Comparison of ENCODE assay signal across 12 cellular contexts in genomic region chr17:20532544-20533095, GRCh38. TPM values are rescaled to one million over a fixed set of nuclear protein-coding genes. Genes with fewer than 3 reads are reported as not detected.
DNase-seq lines count a peak whose midpoint lies in the region; ATAC-seq and TF ChIP-seq lines count a peak whose summit lies in the region.
"Not testable (repeated sequence)": the region's sequence is repeated elsewhere in the genome, so short reads cannot be mapped to it uniquely, and the experiment has no call there.
"Had no signal": no experiment of that assay in that cellular context is flagged by ENCODE, and none has a peak within 500 bp of the region (broad histone marks: within the 10 kb centered on the region; RNA-seq: fewer than 3 reads in every experiment).

No MANE protein-coding gene starts in this region.

- not testable (repeated sequence) for H3K9me2 ChIP-seq in OCI-LY1 (ENCODE audit: low read depth, low read length)

- intact Hi-C loops in left ventricle myocardium superior (cut with micrococcal nuclease), result not testable (repeated sequence)

- not testable (repeated sequence) for H3K4me2 ChIP-seq in BLaER1; H9 (ENCODE audit: insufficient read depth, insufficient read length, low read length)
- H3K4me2 ChIP-seq in OCI-LY1 (ENCODE audit: low read length), result peak overlapping the region; percentile 42

- ATAC-seq in activated T-cell treated with anti-CD3 and anti-CD28 coated beads, Interleukin-2, amount 50 U/mL, for 72 hours (replicated peaks in 1 of 2); stimulated activated memory B cell treated with anti-CD40 and anti-IgM and Interleukin-4, amounts not matched to agents 10 μg/mL and 1 μg/mL and 100 μg/mL, for 72 hours: not testable (repeated sequence)
- peak; percentile 87 for ATAC-seq in left ventricle myocardium superior
- peak in 1 of 2 donors; percentile 20 for ATAC-seq in naive thymus-derived CD8-positive, alpha-beta T cell

- H4K5ac ChIP-seq in H9 (ENCODE audit: insufficient read length, low read depth, low read length), result not testable (repeated sequence)

- not testable (repeated sequence) for H2BK15ac ChIP-seq in H9 (ENCODE audit: low read depth, low read length)

- not testable (repeated sequence) for H3K9me3 ChIP-seq in BLaER1; H9 (ENCODE audit: control insufficient read depth, low read depth, low read length); OCI-LY1 (ENCODE audit: low read length)

- peak overlapping the region; percentile 85 to 96 (median 94); a peak in 6 of 7 replicates for H3K27ac Mint-ChIP-seq in H9
- peak overlapping the region; percentile 70 for H3K27ac Mint-ChIP-seq in activated T-cell treated with anti-CD3 and anti-CD28 coated beads, Interleukin-2, amount 50 U/mL, for 72 hours
- peak overlapping the region in 2 of 10 donors; percentile 44 to 81 for H3K27ac Mint-ChIP-seq in naive thymus-derived CD8-positive, alpha-beta T cell
- not testable (repeated sequence) for H3K27ac Mint-ChIP-seq in stimulated activated memory B cell treated with anti-CD40 and anti-IgM and Interleukin-4, amounts not matched to agents 10 μg/mL and 1 μg/mL and 100 μg/mL, for 72 hours

- not testable (repeated sequence) for H3K79me1 ChIP-seq in H9 (ENCODE audit: insufficient read depth, low read depth, low read length, poor library complexity, severe bottlenecking)

- not testable (repeated sequence) for H4K91ac ChIP-seq in H9 (ENCODE audit: insufficient read length, low read depth, low read length)

- peak overlapping the region; percentile 35; the same call in 1 of the 2 replicates for H3K27ac ChIP-seq in BLaER1
- not testable (repeated sequence) for H3K27ac ChIP-seq in H9 (ENCODE audit: insufficient read length, low read depth, low read length); OCI-LY1 (ENCODE audit: low read depth, low read length, poor library complexity, severe bottlenecking)

- H3F3A ChIP-seq in OCI-LY1 (ENCODE audit: insufficient read depth, low read length), result not testable (repeated sequence)

- not testable (repeated sequence) for H3K18ac ChIP-seq in H9 (ENCODE audit: insufficient read length, low read depth, low read length)

- not testable (repeated sequence) for H3K4ac ChIP-seq in H9 (ENCODE audit: low read depth, low read length)

- H2AFZ ChIP-seq in H9 (ENCODE audit: low read length); OCI-LY1 (ENCODE audit: low read length): not testable (repeated sequence)

- WGBS in H9 (ENCODE audit: extremely low coverage, insufficient read length, low lambda C conversion rate), result no CpG with 5 or more reads among the region's 31 CpGs

- H3K23me2 ChIP-seq in H9 (ENCODE audit: insufficient read length, low read depth, low read length, poor library complexity, severe bottlenecking), result not testable (repeated sequence)

- not testable (repeated sequence) for DNase-seq in H9; activated T-cell treated with anti-CD3 and anti-CD28 coated beads, Interleukin-2, amount 50 U/mL, for 72 hours; left ventricle myocardium superior; naive thymus-derived CD8-positive, alpha-beta T cell
- peak; percentile 51 for DNase-seq in ecto neural progenitor cell (ENCODE audit: low spot score)

- H3K27me3 Mint-ChIP-seq in H9 (ENCODE audit: low read depth); activated T-cell treated with anti-CD3 and anti-CD28 coated beads, Interleukin-2, amount 50 U/mL, for 72 hours (ENCODE audit: low read depth); naive thymus-derived CD8-positive, alpha-beta T cell; stimulated activated memory B cell treated with anti-CD40 and anti-IgM and Interleukin-4, amounts not matched to agents 10 μg/mL and 1 μg/mL and 100 μg/mL, for 72 hours: not testable (repeated sequence)

- H3K4me3 ChIP-seq in BLaER1 (peak overlapping the region; percentile 60), OCI-LY1 (ENCODE audit: low read depth, low read length, poor library complexity, severe bottlenecking) (peak overlapping the region; percentile 53)

- not testable (repeated sequence) for H3K27me3 ChIP-seq in BLaER1; H9 (ENCODE audit: insufficient read depth, low read length); OCI-LY1 (ENCODE audit: insufficient read depth, low read length)

- not testable (repeated sequence) for H3K9ac ChIP-seq in BLaER1
- H3K9ac ChIP-seq in H9 (ENCODE audit: extremely low read depth, insufficient read length, low read length), result peak overlapping the region; percentile 70
- H3K9ac ChIP-seq in OCI-LY1 (ENCODE audit: low read length), result peak overlapping the region; percentile 31; the same call in 1 of the 2 replicates

- H3K23ac ChIP-seq in H9 (ENCODE audit: insufficient read length, low read depth, low read length), result not testable (repeated sequence)

- H3K4me1 ChIP-seq in BLaER1; H9 (ENCODE audit: insufficient read depth, low read length); OCI-LY1 (ENCODE audit: insufficient read depth, low read length, severe bottlenecking): not testable (repeated sequence)

- not testable (repeated sequence) for TF ChIP-seq CTCF in H9 (conservative IDR thresholded peaks at IDR 0.05); OCI-LY1 (IDR thresholded peaks at IDR 0.05; ENCODE audit: low read length)

- not testable (repeated sequence) for H4K8ac ChIP-seq in H9 (replicated peaks; ENCODE audit: insufficient read length, low read depth, low read length)

- not testable (repeated sequence) for H2BK12ac ChIP-seq in H9 (ENCODE audit: insufficient read length, low read depth, low read length)

- H2BK20ac ChIP-seq in H9 (ENCODE audit: low read depth, low read length, poor library complexity, severe bottlenecking), result not testable (repeated sequence)

- H3T11ph ChIP-seq in H9 (ENCODE audit: low read length), result not testable (repeated sequence)

- H3K79me2 ChIP-seq in H9 (ENCODE audit: insufficient read depth, low read length); OCI-LY1 (ENCODE audit: insufficient read depth, low read length): not testable (repeated sequence)

- H3K4me3 Mint-ChIP-seq in H9, result peak overlapping the region; percentile 76 to 90
- H3K4me3 Mint-ChIP-seq in activated T-cell treated with anti-CD3 and anti-CD28 coated beads, Interleukin-2, amount 50 U/mL, for 72 hours, result peak overlapping the region; percentile 71 to 78
- H3K4me3 Mint-ChIP-seq in naive thymus-derived CD8-positive, alpha-beta T cell, result peak overlapping the region; percentile 27 to 87 (median 72)
- peak overlapping the region; percentile 74 for H3K4me3 Mint-ChIP-seq in stimulated activated memory B cell treated with anti-CD40 and anti-IgM and Interleukin-4, amounts not matched to agents 10 μg/mL and 1 μg/mL and 100 μg/mL, for 72 hours

- not testable (repeated sequence) for H4K20me1 ChIP-seq in BLaER1; H9 (ENCODE audit: control insufficient read depth, insufficient read depth, insufficient read length); OCI-LY1 (ENCODE audit: insufficient read depth, low read length)

- not testable (repeated sequence) for H3K36me3 Mint-ChIP-seq in H9 (ENCODE audit: insufficient read depth in 1 of 3, low read depth in 3 of 3); activated T-cell treated with anti-CD3 and anti-CD28 coated beads, Interleukin-2, amount 50 U/mL, for 72 hours (ENCODE audit: insufficient read depth in 2 of 2); naive thymus-derived CD8-positive, alpha-beta T cell; stimulated activated memory B cell treated with anti-CD40 and anti-IgM and Interleukin-4, amounts not matched to agents 10 μg/mL and 1 μg/mL and 100 μg/mL, for 72 hours

- not testable (repeated sequence) for H2BK120ac ChIP-seq in H9 (ENCODE audit: low read depth, low read length, poor library complexity, severe bottlenecking)

- H3K56ac ChIP-seq in H9 (ENCODE audit: insufficient read length, low read depth, low read length), result not testable (repeated sequence)

- not testable (repeated sequence) for H3K14ac ChIP-seq in H9 (ENCODE audit: insufficient read depth, low read length)

- H3K9me3 Mint-ChIP-seq in H9; activated T-cell treated with anti-CD3 and anti-CD28 coated beads, Interleukin-2, amount 50 U/mL, for 72 hours; naive thymus-derived CD8-positive, alpha-beta T cell; stimulated activated memory B cell treated with anti-CD40 and anti-IgM and Interleukin-4, amounts not matched to agents 10 μg/mL and 1 μg/mL and 100 μg/mL, for 72 hours: not testable (repeated sequence)

- not testable (repeated sequence) for H3K36me3 ChIP-seq in BLaER1; OCI-LY1 (ENCODE audit: insufficient read depth, low read length)

- H2AK5ac ChIP-seq in H9 (ENCODE audit: insufficient read length, low read length), result not testable (repeated sequence)

- peaks cover 12 to 13% of the 10 kb centered on the region in 2 experiments for H3K4me1 Mint-ChIP-seq in H9
- peaks cover 12% of the 10 kb centered on the region for H3K4me1 Mint-ChIP-seq in activated T-cell treated with anti-CD3 and anti-CD28 coated beads, Interleukin-2, amount 50 U/mL, for 72 hours (ENCODE audit: low read depth)
- H3K4me1 Mint-ChIP-seq in naive thymus-derived CD8-positive, alpha-beta T cell, result peaks cover 4 to 14% (median 9%) of the 10 kb centered on the region in 4 donors
- not testable (repeated sequence) for H3K4me1 Mint-ChIP-seq in stimulated activated memory B cell treated with anti-CD40 and anti-IgM and Interleukin-4, amounts not matched to agents 10 μg/mL and 1 μg/mL and 100 μg/mL, for 72 hours

- POLR2A ChIA-PET in naive thymus-derived CD8-positive, alpha-beta T cell (lab: Charles Lee), result not testable (repeated sequence)

- H2BK5ac ChIP-seq in H9 (ENCODE audit: insufficient read length, low read length), result not testable (repeated sequence)

RNA-seq across cellular contexts. Expression of gene CDRT15L2, which starts 46.9 kb away (rescaled TPM):
- total RNA-seq in H9 (2021), result not detected in 2 replicates
- total RNA-seq in activated T-cell treated with anti-CD3 and anti-CD28 coated beads, Interleukin-2, amount 50 U/mL, for 72 hours, result not detected
- not detected for total RNA-seq in left ventricle myocardium superior
- not detected for total RNA-seq in naive thymus-derived CD8-positive, alpha-beta T cell
- polyA plus RNA-seq in naive thymus-derived CD8-positive, alpha-beta T cell, result not detected
- total RNA-seq: ascending aorta, GM12878, lung, ureter had no signal
- polyA plus RNA-seq: GM12878, lung had no signal
